31 cellular contexts compared by ENCODE assay signal in genomic region chr7:111633878-111634277, GRCh38.
"Had no signal": no experiment of that assay in that cellular context is flagged by ENCODE, and none has a peak within 500 bp of the region (broad histone marks: within the 10 kb centered on the region; RNA-seq: fewer than 3 reads in every experiment).

No MANE protein-coding gene starts in this region.

- FAIRE-seq: astrocyte had no signal

- H3K27me3 ChIP-seq: adrenal gland, body of pancreas, breast epithelium, MG63, Peyer's patch, SJSA1 had no signal

- DNase-seq: activated B cell treated with CpG ODN at 0.5 μM for 24 hours; activated CD4-positive, alpha-beta memory T cell treated with anti-CD3 and anti-CD28 coated beads for 36 hours; activated CD4-positive, alpha-beta T cell treated with anti-CD3 and anti-CD28 coated beads for 4 hours; activated CD4-positive, alpha-beta T cell treated with anti-CD3 and anti-CD28 coated beads, Interleukin-2, amount 50 U/mL, for 1 hour; activated CD4-positive, CD25-positive, alpha-beta regulatory T cell treated with anti-CD3 and anti-CD28 coated beads, Interleukin-2, amount 50 U/mL, for 72 hours; activated CD8-positive, alpha-beta memory T cell treated with anti-CD3 and anti-CD28 coated beads, Interleukin-2, amount 50 U/mL, for 4 hours; activated gamma-delta T cell treated with Interleukin-2 at 50 U/mL for 16 hours; activated naive CD4-positive, alpha-beta T cell treated with anti-CD3 and anti-CD28 coated beads for 36 hours; activated T-cell treated with anti-CD3 and anti-CD28 coated beads for 4 hours; activated T-cell treated with anti-CD3 and anti-CD28 coated beads, Interleukin-2, amount 50 U/mL, for 4 hours; adrenal gland; body of pancreas; Karpas-422; MG63; NCI-H1092; NCI-H1436 treated with DMSO at 0.1 percent for 48 hours; NCI-H1694 treated with DMSO at 0.1 percent for 48 hours; NCI-H2029; NCI-H345; NCI-H524 treated with DMSO at 0.1 percent for 48 hours; NK-92 treated with Interleukin-12 subunit alpha and Interleukin-12 subunit beta, amount 100 ng/mL, for 24 hours; PC-3; Peyer's patch; RPMI8226; SHP77 treated with DMSO at 0.1 percent for 48 hours; SK-N-SH had no signal

- H3K9me3 ChIP-seq: adrenal gland, MG63, Peyer's patch, SJSA1, SK-N-SH had no signal

- H3K4me2 ChIP-seq: SK-N-SH had no signal

- ATAC-seq: activated naive CD4-positive, alpha-beta T cell treated with anti-CD3 and anti-CD28 coated beads, Interleukin-2, amount 50 U/mL, for 72 hours; activated T-cell treated with anti-CD3 and anti-CD28 coated beads, Interleukin-2, amount 50 U/mL, for 4 hours; body of pancreas; PC-3 had no signal

- H3K4me3 ChIP-seq: adrenal gland, body of pancreas, breast epithelium, MG63, Peyer's patch, SJSA1 had no signal

- H3K4me1 ChIP-seq: adrenal gland, body of pancreas, breast epithelium, Peyer's patch, SJSA1 had no signal

- H3K36me3 ChIP-seq: adrenal gland, breast epithelium, MG63, Peyer's patch, SJSA1 had no signal

- H3K27ac ChIP-seq: adrenal gland, body of pancreas, breast epithelium, Peyer's patch, SJSA1, VCaP had no signal

- H3K9ac ChIP-seq: SK-N-SH had no signal
